ENCODE assay signal across 8 cellular contexts in the genomic region with DNA sequence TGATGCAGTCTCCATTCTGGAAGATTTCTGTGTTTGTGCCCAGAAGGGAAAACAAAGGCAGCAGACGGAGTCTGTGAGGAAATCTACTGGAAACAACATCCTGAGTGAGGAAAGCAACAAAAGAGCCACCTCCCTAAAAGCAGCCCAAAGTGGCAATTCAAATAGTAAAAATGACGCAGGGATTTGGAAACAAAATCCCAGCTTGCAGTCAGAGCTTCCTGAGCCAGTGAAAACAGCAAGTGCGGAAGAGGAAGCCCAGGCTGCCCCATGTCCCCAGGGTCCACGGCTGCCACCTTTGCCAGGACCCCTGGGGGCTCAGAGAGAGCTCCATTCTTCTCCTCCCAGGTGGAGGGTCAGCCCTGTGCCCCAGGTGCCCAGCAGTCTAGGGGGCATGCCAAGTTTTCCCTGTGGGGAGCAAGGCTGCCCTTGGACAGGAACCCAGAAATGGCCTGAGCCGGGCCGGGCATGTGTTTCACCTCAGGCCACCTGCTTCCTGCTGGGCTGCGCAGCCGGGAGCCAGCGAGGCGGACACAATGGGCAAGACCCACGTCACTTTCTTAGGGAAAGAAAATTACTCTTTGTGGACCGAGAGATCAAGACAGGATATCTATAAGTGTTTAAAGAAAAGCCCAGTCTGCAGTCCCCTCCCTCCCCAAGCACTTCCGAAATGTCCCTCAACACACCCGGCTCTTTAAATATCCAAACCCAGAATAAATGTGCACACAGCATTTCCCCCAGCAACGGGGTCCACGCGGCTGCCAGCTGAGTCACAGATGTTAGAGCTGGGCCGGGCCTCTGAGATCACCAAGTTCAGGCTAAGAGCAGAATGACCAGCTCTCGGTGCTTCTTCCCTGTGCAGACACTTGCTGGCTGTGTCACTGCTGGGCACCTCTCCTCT.
DNase-seq lines count a peak whose midpoint lies in the region; ATAC-seq and TF ChIP-seq lines count a peak whose summit lies in the region.

No MANE protein-coding gene starts in this region.

- 34 to 37% methylated on average over 16 to 19 of the region's 19 CpGs for WGBS in esophagus squamous epithelium, 2 donors

- H3K4me3 ChIP-seq in ACC112 (ENCODE audit: low read depth, low read length) (peak overlapping the region; percentile 45), esophagus squamous epithelium (peak overlapping the region in 3 of 4 donors; percentile 13 to 45 (median 13)), neural progenitor cell (no peak overlapping the region), Caco-2 (ENCODE audit: low read depth, low read length) (no peak overlapping the region)

- H3K79me2 ChIP-seq in ACC112 (ENCODE audit: control insufficient read depth, insufficient read depth, low read length, unreplicated experiment) (no peaks in the 10 kb centered on the region), neural progenitor cell (ENCODE audit: low read depth) (no peaks in the 10 kb centered on the region)

- H3K4me1 Mint-ChIP-seq in neural progenitor cell = peaks cover 50% of the 10 kb centered on the region
- H3K4me1 Mint-ChIP-seq in Caco-2 (ENCODE audit: low read depth, unreplicated experiment) = no peaks in the 10 kb centered on the region

- peaks cover 7% of the 10 kb centered on the region for H3F3A ChIP-seq in neural progenitor cell (ENCODE audit: low read depth)

- no peak overlapping the region for H3K9ac ChIP-seq in neural progenitor cell

- TF ChIP-seq CTCF in esophagus squamous epithelium (IDR thresholded peaks at IDR 0.05) = no peak
- no peak for TF ChIP-seq CTCF in neural progenitor cell (IDR thresholded peaks at IDR 0.05)
- no peak for TF ChIP-seq CTCF in Caco-2 (IDR thresholded peaks at IDR 0.05; ENCODE audit: insufficient read depth in 1 of 2, low read depth in 1 of 2, low read length in 1 of 2, severe bottlenecking in 1 of 2, unreplicated experiment in 1 of 2)

- peaks cover 8% of the 10 kb centered on the region for H3K27me3 Mint-ChIP-seq in neural progenitor cell (ENCODE audit: insufficient read depth, low read depth)
- peaks cover 7% of the 10 kb centered on the region for H3K27me3 Mint-ChIP-seq in Caco-2 (ENCODE audit: insufficient read depth, unreplicated experiment)

- intact Hi-C loops in esophagus squamous epithelium (cut with DNase I) (no loop called here), Caco-2 (cut with micrococcal nuclease; ENCODE audit: unreplicated experiment) (no loop called here)

- H3K4me3 Mint-ChIP-seq in neural progenitor cell (no peak overlapping the region), Caco-2 (ENCODE audit: unreplicated experiment) (no peak overlapping the region)

- H3K9me3 ChIP-seq in esophagus squamous epithelium (no peaks in the 10 kb centered on the region), neural progenitor cell (ENCODE audit: low read depth) (no peaks in the 10 kb centered on the region), Caco-2 (peaks cover 6% of the 10 kb centered on the region)

- peak overlapping the region; percentile 58 for H3K27ac Mint-ChIP-seq in neural progenitor cell
- H3K27ac Mint-ChIP-seq in Caco-2 (ENCODE audit: unreplicated experiment) = no peak overlapping the region

- DNase-seq in NCI-H446 treated with DMSO at 0.1 percent for 48 hours (lab: John Stamatoyannopoulos, UW) (peak; percentile 82), esophagus squamous epithelium (lab: John Stamatoyannopoulos, UW) (peak; percentile 25), neural progenitor cell (ENCODE audit: low spot score) (no peak), Caco-2 (no peak), DMS114 treated with DMSO at 0.1 percent for 48 hours (lab: John Stamatoyannopoulos, UW; ENCODE audit: unreplicated experiment) (no peak)
- DNase-seq in activated CD4-positive, alpha-beta T cell treated with anti-CD3 and anti-CD28 coated beads for 1 hour = no peak

- TF ChIP-seq POLR2A in esophagus squamous epithelium (IDR thresholded peaks at IDR 0.05) = peak in 2 of 4 donors; percentile 15 to 32

- peak overlapping the region; percentile 33 for H3K4me2 ChIP-seq in neural progenitor cell

- CTCF ChIA-PET in Caco-2 (lab: Charles Lee) = no interaction called here

- no peaks in the 10 kb centered on the region for H3K36me3 ChIP-seq in ACC112 (ENCODE audit: insufficient read depth, low read length)
- no peaks in the 10 kb centered on the region for H3K36me3 ChIP-seq in esophagus squamous epithelium
- H3K36me3 ChIP-seq in neural progenitor cell = no peaks in the 10 kb centered on the region
- H3K36me3 ChIP-seq in Caco-2 (ENCODE audit: control insufficient read depth, insufficient read depth, low read length) = no peaks in the 10 kb centered on the region

- H3K36me3 Mint-ChIP-seq in neural progenitor cell (no peaks in the 10 kb centered on the region), Caco-2 (ENCODE audit: insufficient read depth, unreplicated experiment) (no peaks in the 10 kb centered on the region)

- POLR2A ChIA-PET in Caco-2 (lab: Charles Lee) = interaction anchor here (0.6 kb wide), 1 partner anchor 228 kb away, joined by 4 read pairs; no protein-coding TSS in a partner anchor

- peak overlapping the region; percentile 74 for H3K27ac ChIP-seq in ACC112 (ENCODE audit: low read depth, low read length)
- H3K27ac ChIP-seq in esophagus squamous epithelium = peak overlapping the region; percentile 74 to 93 (median 88)
- no peak overlapping the region for H3K27ac ChIP-seq in neural progenitor cell

- peak overlapping the region; percentile 64 for H2AFZ ChIP-seq in ACC112 (ENCODE audit: low read length, unreplicated experiment)
- H2AFZ ChIP-seq in neural progenitor cell (replicated peaks) = peak overlapping the region; percentile 61

- no TSS peak for BruUV-seq in Caco-2 (replicated peaks; lab: Mats Ljungman, UMichigan)

- peaks cover 14% of the 10 kb centered on the region for H3K9me3 Mint-ChIP-seq in neural progenitor cell
- H3K9me3 Mint-ChIP-seq in Caco-2 (ENCODE audit: unreplicated experiment) = peaks cover 9% of the 10 kb centered on the region

- no peaks in the 10 kb centered on the region for H4K20me1 ChIP-seq in neural progenitor cell (ENCODE audit: low read depth)

- H3K4me1 ChIP-seq in ACC112 (ENCODE audit: control insufficient read depth, insufficient read depth, low read length, unreplicated experiment) = peaks cover 33% of the 10 kb centered on the region
- peaks cover 14 to 71% (median 36%) of the 10 kb centered on the region in 3 donors for H3K4me1 ChIP-seq in esophagus squamous epithelium
- H3K4me1 ChIP-seq in neural progenitor cell = peaks cover 29% of the 10 kb centered on the region
- no peaks in the 10 kb centered on the region for H3K4me1 ChIP-seq in Caco-2

- no peaks in the 10 kb centered on the region for H3K27me3 ChIP-seq in ACC112 (ENCODE audit: insufficient read depth, low read length)
- no peaks in the 10 kb centered on the region for H3K27me3 ChIP-seq in esophagus squamous epithelium
- no peaks in the 10 kb centered on the region for H3K27me3 ChIP-seq in neural progenitor cell
- no peaks in the 10 kb centered on the region; the same call in 1 of the 2 replicates for H3K27me3 ChIP-seq in Caco-2 (replicated peaks; ENCODE audit: control insufficient read depth, insufficient read depth, low read length)

- ATAC-seq in GM21528 (IDR thresholded peaks at IDR 0.05; ENCODE audit: low FRiP score, unreplicated experiment) = no peak

Comparison
In these comparisons a context has a peak if more than half of its experiments do, and no peak if none do; other contexts are left out.
1. H3K4me3 ChIP-seq: peak in ACC112 (single experiment) and esophagus squamous epithelium (3 of 4); none in neural progenitor cell (single experiment) and Caco-2 (single experiment).
2. DNase-seq: peak in NCI-H446 treated with DMSO at 0.1 percent for 48 hours (single experiment) and esophagus squamous epithelium (single experiment); none in neural progenitor cell (single experiment), Caco-2 (0 of 2), DMS114 treated with DMSO at 0.1 percent for 48 hours (single experiment) and activated CD4-positive, alpha-beta T cell treated with anti-CD3 and anti-CD28 coated beads for 1 hour (single experiment).